ENCODE assay signal across 8 cellular contexts in the genomic region with DNA sequence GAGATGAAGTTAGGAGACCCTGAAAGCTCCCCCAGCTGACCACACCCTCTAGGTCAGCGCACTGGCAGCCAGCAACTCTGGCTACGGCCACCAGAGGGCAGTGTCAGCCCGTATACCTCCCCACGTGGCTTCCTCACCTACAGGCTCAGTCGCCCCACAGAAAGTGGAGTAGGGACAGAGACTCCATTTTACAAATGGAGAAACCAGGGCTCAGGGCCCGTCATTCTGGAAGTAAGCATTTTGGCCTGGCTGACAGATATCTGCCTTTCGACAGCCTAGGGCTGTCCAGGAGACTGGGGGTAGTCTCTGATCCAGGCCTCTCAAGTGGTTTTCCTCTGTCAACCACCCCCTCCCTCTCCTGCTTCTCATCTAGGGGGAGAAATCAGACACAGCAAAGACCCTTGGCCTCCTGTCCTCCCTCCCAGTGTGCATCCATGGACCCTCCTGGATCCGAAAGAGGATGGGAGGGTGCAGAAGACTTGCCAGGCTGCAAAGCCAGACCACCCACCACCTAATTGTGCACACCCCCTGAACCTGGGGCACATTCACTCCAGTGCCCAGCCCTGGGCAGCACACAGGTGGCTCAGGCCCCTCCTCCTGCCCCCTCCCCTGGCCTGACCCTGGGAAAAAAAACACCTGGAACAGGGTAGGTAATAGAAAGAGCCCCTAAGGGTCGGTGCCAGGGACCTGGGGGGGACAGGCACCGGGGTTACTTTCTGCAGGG. TPM values are rescaled to one million over a fixed set of nuclear protein-coding genes. Genes with fewer than 3 reads are reported as not detected.
DNase-seq lines count a peak whose midpoint lies in the region; ATAC-seq, FAIRE-seq and TF ChIP-seq lines count a peak whose summit lies in the region.

No MANE protein-coding gene starts in this region.

- H3K4me1 ChIP-seq in thyroid gland, result peaks cover 27 to 55% of the 10 kb centered on the region in 2 donors

- H3K27me3 ChIP-seq in thyroid gland, result no peaks in the 10 kb centered on the region

- peak; percentile 69 for ATAC-seq in omental fat pad (ENCODE audit: low FRiP score)

- peak; percentile 93 for FAIRE-seq in GM12891 (lab: Jason Lieb, UNC)

- H3K27ac ChIP-seq in thyroid gland, result peak overlapping the region in 2 of 3 donors; percentile 13 to 60

- no peaks in the 10 kb centered on the region for H3K9me3 ChIP-seq in thyroid gland

- in situ Hi-C loops in SK-MEL-5 (cut with HindIII; ENCODE audit: low pct_unique_long_range_greater_than_20kb, low sequenced_read_pairs), result no loop called here

- no peaks in the 10 kb centered on the region for H3K36me3 ChIP-seq in thyroid gland

- DNase-seq in 8988T (peak; percentile 77), GM12891 (ENCODE audit: insufficient read length, low spot score) (peak; percentile 89), M059J (ENCODE audit: low read depth) (peak; percentile 72), SK-MEL-5 (ENCODE audit: low read depth, low spot score) (peak; percentile 88), activated gamma-delta T cell (lab: John Stamatoyannopoulos, UW) (peak; percentile 26), germinal center (ENCODE audit: low spot score) (peak; percentile 87), omental fat pad (ENCODE audit: low spot score) (peak; percentile 86), thyroid gland (peak; percentile 75 to 80)

- intact Hi-C loops in thyroid gland (cut with DNase I), result loop anchor here (10.0 kb wide), 2 partner anchors 147 to 227 kb away; a partner anchor contains a TSS

- H3K4me3 ChIP-seq in thyroid gland (replicated peaks in 1 of 3), result no peak overlapping the region

- no peak for TF ChIP-seq POLR2A in GM12891 (IDR thresholded peaks at IDR 0.05; ENCODE audit: low read depth, low read length)
- no peak for TF ChIP-seq POLR2A in thyroid gland (IDR thresholded peaks at IDR 0.05)

- peak in 2 of 3 donors; percentile 93 for TF ChIP-seq CTCF in omental fat pad (IDR thresholded peaks at IDR 0.05)
- TF ChIP-seq CTCF in thyroid gland (IDR thresholded peaks at IDR 0.05), result peak; percentile 96 to 98 (median 97)

- 31 to 32% methylated on average over 10 of the region's 10 CpGs for WGBS in thyroid gland, 2 donors

TF ChIP-seq in GM12891, 5 proteins besides CTCF, POLR2A, EP300 and RAD21:
- no peak for TF ChIP-seq POLR2AphosphoS5 (IDR thresholded peaks at IDR 0.05; ENCODE audit: low read depth, low read length)
- TF ChIP-seq POU2F2 (IDR thresholded peaks at IDR 0.05; ENCODE audit: low read depth, low read length), result no peak
- no peak for TF ChIP-seq SPI1 (IDR thresholded peaks at IDR 0.05; ENCODE audit: low read depth, low read length)
- no peak for TF ChIP-seq PAX5 (IDR thresholded peaks at IDR 0.05; ENCODE audit: insufficient read depth, low read length, severe bottlenecking)
- no peak for TF ChIP-seq TAF1 (IDR thresholded peaks at IDR 0.05; ENCODE audit: low read depth, low read length)

RNA-seq across cellular contexts. Expression of a gene that starts 3.8 kb away (rescaled TPM):
- not detected for polyA plus RNA-seq in GM12891 (2012; ENCODE audit: low read depth, missing spikeins)
- total RNA-seq in M059J (2014; rRNA removed; shearing (Covaris generic)), result 0.05 and 0.07 TPM in 2 replicates
- total RNA-seq in SK-MEL-5 (2014; rRNA removed; shearing (Covaris generic)), result 0.40 and 0.53 TPM in 2 replicates
- polyA plus RNA-seq in SK-MEL-5 (2015; cell fraction: cytosol; rRNA removed), result 0.58 and 0.60 TPM in 2 replicates
- polyA plus RNA-seq in SK-MEL-5 (2015; cell fraction: nucleus; rRNA removed), result 7.0 and 12.1 TPM in 2 replicates
- total RNA-seq in omental fat pad (1 to 10 TPM in 1 of 4 donors, under 1 TPM in 1, not detected in 2; 0.47 to 1.1 TPM), thyroid gland (10 to 100 TPM in 1 of 4 donors, 1 to 10 TPM in 2, under 1 TPM in 1; 0.94 to 12.7 (median 1.9) TPM)

RNA-seq across cellular contexts. Expression of a gene that starts 26.1 kb away (rescaled TPM):
- not detected for polyA plus RNA-seq in GM12891 (2012; ENCODE audit: low read depth, missing spikeins)
- total RNA-seq in M059J (2014; rRNA removed; shearing (Covaris generic)), result not detected in 2 replicates
- not detected in 2 replicates for total RNA-seq in SK-MEL-5 (2014; rRNA removed; shearing (Covaris generic))
- not detected in 2 replicates for polyA plus RNA-seq in SK-MEL-5 (2015; cell fraction: cytosol; rRNA removed)
- polyA plus RNA-seq in SK-MEL-5 (2015; cell fraction: nucleus; rRNA removed), result not detected in 2 replicates
- total RNA-seq in omental fat pad (not detected), thyroid gland (not detected)

RNA-seq across cellular contexts. Expression of a gene that starts 48.3 kb away (rescaled TPM):
- 21.3 TPM for polyA plus RNA-seq in GM12891 (2012; ENCODE audit: low read depth, missing spikeins)
- total RNA-seq in M059J (2014; rRNA removed; shearing (Covaris generic)), result 17.4 and 24.5 TPM in 2 replicates
- 0.50 and 0.83 TPM in 2 replicates for total RNA-seq in SK-MEL-5 (2014; rRNA removed; shearing (Covaris generic))
- polyA plus RNA-seq in SK-MEL-5 (2015; cell fraction: cytosol; rRNA removed), result 3.6 and 7.7 TPM in 2 replicates
- polyA plus RNA-seq in SK-MEL-5 (2015; cell fraction: nucleus; rRNA removed), result 0.30 and 0.85 TPM in 2 replicates
- total RNA-seq in omental fat pad, result 10 to 100 TPM; 34.8 to 84.5 (median 39.0) TPM
- total RNA-seq in thyroid gland, result 100 to 1,000 TPM; 127 to 356 (median 250) TPM

RNA-seq across cellular contexts. Expression of a gene that starts 49.6 kb away (rescaled TPM):
- polyA plus RNA-seq in GM12891 (2012; ENCODE audit: low read depth, missing spikeins), result 764 TPM
- 54.4 and 64.1 TPM in 2 replicates for total RNA-seq in M059J (2014; rRNA removed; shearing (Covaris generic))
- total RNA-seq in SK-MEL-5 (2014; rRNA removed; shearing (Covaris generic)), result 129 and 155 TPM in 2 replicates
- 378 and 406 TPM in 2 replicates for polyA plus RNA-seq in SK-MEL-5 (2015; cell fraction: cytosol; rRNA removed)
- 693 and 817 TPM in 2 replicates for polyA plus RNA-seq in SK-MEL-5 (2015; cell fraction: nucleus; rRNA removed)
- total RNA-seq in omental fat pad (100 to 1,000 TPM; 444 to 832 (median 685) TPM), thyroid gland (100 to 1,000 TPM; 119 to 171 (median 145) TPM)

Comparison
In these comparisons a context has a peak if more than half of its experiments do, and no peak if none do; other contexts are left out.
1. DNase-seq: peak in every context shown above with its lines; median percentile 89 in GM12891; 88 in SK-MEL-5; 87 in germinal center; 86 in omental fat pad; 78 in thyroid gland; 77 in 8988T; 72 in M059J; 26 in activated gamma-delta T cell.
2. RNA of a gene that starts 48.3 kb away (total RNA-seq): 127 to 356 TPM in thyroid gland, 34.8 to 84.5 TPM in omental fat pad and 17.4 to 24.5 TPM in M059J; 0.50 to 0.83 TPM in SK-MEL-5; every median in the first group is over 10 times any median in the second.